Comparison of ENCODE assay signal across 8 cellular contexts in the genomic region with DNA sequence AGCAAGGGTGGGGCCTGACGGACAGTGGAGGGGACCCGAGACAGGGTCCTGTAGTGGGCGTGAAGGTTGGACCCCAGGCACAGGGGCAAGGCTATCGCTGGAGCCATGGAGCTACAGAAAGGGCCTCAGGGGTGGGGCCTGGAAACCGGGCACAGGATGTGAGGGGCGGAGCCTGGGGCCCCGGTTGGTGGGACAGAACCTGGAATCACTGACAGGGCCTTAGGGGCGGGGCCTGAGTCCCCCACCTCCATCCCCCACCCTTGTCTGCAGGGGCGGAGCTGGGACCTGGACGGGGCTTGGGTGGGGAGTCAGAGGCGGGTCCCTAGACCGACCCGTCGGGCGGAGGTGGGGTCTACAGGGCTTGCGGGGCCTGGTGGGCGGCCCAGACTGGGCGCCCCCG. TPM values are rescaled to one million over a fixed set of nuclear protein-coding genes. Genes with fewer than 3 reads are reported as not detected.
DNase-seq lines count a peak whose midpoint lies in the region; ATAC-seq, FAIRE-seq and TF ChIP-seq lines count a peak whose summit lies in the region.

No MANE protein-coding gene starts in this region.

- no peak for TF ChIP-seq CTCF in A673 (conservative IDR thresholded peaks at IDR 0.05; ENCODE audit: low read depth, low read length)
- no peak for TF ChIP-seq CTCF in bronchial epithelial cell (IDR thresholded peaks at IDR 0.05; ENCODE audit: insufficient read depth, low read length, severe bottlenecking)

- H3K27me3 ChIP-seq in A673 (replicated peaks; ENCODE audit: insufficient read depth, low read depth, low read length, poor library complexity) = no peaks in the 10 kb centered on the region
- no peaks in the 10 kb centered on the region for H3K27me3 ChIP-seq in bronchial epithelial cell (ENCODE audit: control insufficient read depth, insufficient read depth, low read length)

- CTCF ChIA-PET in A673 (lab: Charles Lee) = interaction anchor here (0.6 kb wide), 2 partner anchors 163 to 701 kb away, joined by 5 to 15 read pairs; no protein-coding TSS in a partner anchor

- no TSS peak for BruUV-seq in A673 (replicated peaks; lab: Mats Ljungman, UMichigan)

- POLR2A ChIA-PET in A673 (lab: Charles Lee; ENCODE audit: low non-redundant PET) = no interaction called here

- H3K36me3 ChIP-seq in A673 (ENCODE audit: insufficient read depth, low read length, poor library complexity, severe bottlenecking) = no peaks in the 10 kb centered on the region
- H3K36me3 ChIP-seq in bronchial epithelial cell (ENCODE audit: control insufficient read depth, insufficient read depth, low read length) = peaks cover 5% of the 10 kb centered on the region

- peak overlapping the region; percentile 71 for H3K27ac ChIP-seq in A673 (ENCODE audit: low read depth, low read length, poor library complexity, severe bottlenecking)
- H3K27ac ChIP-seq in substantia nigra (ENCODE audit: low read depth, low read length, poor library complexity, severe bottlenecking) = peak overlapping the region; percentile 33

- FAIRE-seq in bronchial epithelial cell (lab: Jason Lieb, UNC) = no peak

- intact Hi-C loops in A673 (cut with micrococcal nuclease; ENCODE audit: unreplicated experiment) = no loop called here
- intact Hi-C loops in left colon (cut with DNase I, micrococcal nuclease) = no loop called here

- H3K9me3 ChIP-seq in A673 (ENCODE audit: low read depth, low read length, poor library complexity, severe bottlenecking) = no peaks in the 10 kb centered on the region

- DNase-seq in A673 (ENCODE audit: low spot score) = peak; percentile 92
- DNase-seq in NCI-H1105 treated with DMSO at 0.1 percent for 48 hours (lab: John Stamatoyannopoulos, UW) = peak; percentile 67
- DNase-seq in bronchial epithelial cell (ENCODE audit: low read depth) = peak; percentile 53
- peak; percentile 81 to 85 for DNase-seq in left colon
- peak in 35 of 49 donors; percentile 3 to 73 (median 35) for DNase-seq in substantia nigra (lab: John Stamatoyannopoulos, UW)
- no peak for DNase-seq in NCI-H1694 (lab: John Stamatoyannopoulos, UW)
- DNase-seq in NCI-H1436 treated with DMSO at 0.1 percent for 48 hours (lab: John Stamatoyannopoulos, UW) = no peak
- no peak for DNase-seq in EL

- H3K4me1 ChIP-seq in A673 (ENCODE audit: insufficient read depth, low read length, poor library complexity, severe bottlenecking) = peaks cover 22% of the 10 kb centered on the region

- H3K4me3 ChIP-seq in A673 (ENCODE audit: low read depth, low read length, poor library complexity, severe bottlenecking) (peak overlapping the region; percentile 43), bronchial epithelial cell (ENCODE audit: low read depth, low read length) (peak overlapping the region; percentile 34)

- ATAC-seq in left colon = peak; percentile 73

RNA-seq across cellular contexts. Expression of a gene that starts 26.0 kb away (rescaled TPM):
- total RNA-seq in A673 (2021) (62.4 and 65.4 TPM in 2 replicates), bronchial epithelial cell (6.3 and 8.2 TPM in 2 replicates), left colon (10 to 100 TPM; 30.5 to 33.9 TPM)

RNA-seq across cellular contexts. Expression of a gene that starts 27.8 kb away (rescaled TPM):
- total RNA-seq in A673 (2021) (19.5 and 23.1 TPM in 2 replicates), bronchial epithelial cell (0.79 and 2.2 TPM in 2 replicates), left colon (10 to 100 TPM; 11.6 to 12.0 TPM)

RNA-seq across cellular contexts. Expression of a gene that starts 40.1 kb away (rescaled TPM):
- total RNA-seq in A673 (2021) = not detected in 2 replicates
- 0.38 TPM in 1 of 2 replicates, not detected in the other for total RNA-seq in bronchial epithelial cell
- 1 to 10 TPM; 2.7 to 5.3 TPM for total RNA-seq in left colon

RNA-seq across cellular contexts. Expression of a gene that starts 49.6 kb away (rescaled TPM):
- total RNA-seq in A673 (2021) (not detected in 2 replicates), bronchial epithelial cell (not detected in 2 replicates), left colon (not detected)

RNA-seq across cellular contexts. Expression of a gene that starts 53.3 kb away (rescaled TPM):
- total RNA-seq in A673 (2021) (5.4 and 6.0 TPM in 2 replicates), bronchial epithelial cell (0.26 TPM in 2 replicates), left colon (1 to 10 TPM; 1.9 to 3.6 TPM)

Comparison
In these comparisons a context has a peak if more than half of its experiments do, and no peak if none do; other contexts are left out.
1. DNase-seq: peak in A673 (single experiment), NCI-H1105 treated with DMSO at 0.1 percent for 48 hours (single experiment), bronchial epithelial cell (single experiment), left colon (2 of 2) and substantia nigra (35 of 49); none in NCI-H1694 (single experiment), NCI-H1436 treated with DMSO at 0.1 percent for 48 hours (single experiment) and EL (single experiment).